In genomic region chr2:234795272-234795920, GRCh38 we compare ENCODE assay signal across 15 cellular contexts.
A peak's percentile ranks its signal among the peaks of the same experiment; 100 is the strongest.
DNase-seq lines count a peak whose midpoint lies in the region; ATAC-seq, FAIRE-seq and TF ChIP-seq lines count a peak whose summit lies in the region.
"Had no signal": no experiment of that assay in that cellular context is flagged by ENCODE, and none has a peak within 500 bp of the region (broad histone marks: within the 10 kb centered on the region; RNA-seq: fewer than 3 reads in every experiment).

No MANE protein-coding gene starts in this region.

- no peaks in the 10 kb centered on the region for H3K9me3 Mint-ChIP-seq in astrocyte (ENCODE audit: unreplicated experiment)
- H3K9me3 Mint-ChIP-seq: natural killer cell treated with Interleukin-12 subunit alpha and Interleukin-12 subunit beta and Interleukin-15 and Interleukin-18, amount 100 ng/mL, for 72 hours had no signal

- peaks cover 19% of the 10 kb centered on the region for H3K4me1 Mint-ChIP-seq in astrocyte (ENCODE audit: low read depth, unreplicated experiment)

- dilution Hi-C loops in IMR-90 (cut with HindIII; ENCODE audit: low sequenced_read_pairs, unreplicated experiment), result no loop called here

- H3K9ac ChIP-seq in IMR-90 (ENCODE audit: low read depth, low read length) (no peak overlapping the region; the same call in 1 of the 2 replicates), astrocyte (ENCODE audit: low read length) (no peak overlapping the region), HepG2 (ENCODE audit: insufficient read depth, low read depth, low read length) (no peak overlapping the region)

- peak overlapping the region; percentile 20; the same call in 1 of the 2 replicates for H2BK120ac ChIP-seq in IMR-90 (ENCODE audit: low read depth, low read length)

- no peak for TF ChIP-seq POLR2A in A549 (IDR thresholded peaks at IDR 0.05; ENCODE audit: low read length)
- TF ChIP-seq POLR2A in IMR-90 (IDR thresholded peaks at IDR 0.05; ENCODE audit: low read depth, low read length), result no peak
- no peak for TF ChIP-seq POLR2A in HepG2 (IDR thresholded peaks at IDR 0.05; ENCODE audit: insufficient read depth in 1 of 2, low read depth in 2 of 2, low read length in 2 of 2)

- H3K4me3 ChIP-seq in A549 (no peak overlapping the region), IMR-90 (ENCODE audit: insufficient read depth, low read depth, low read length) (no peak overlapping the region), astrocyte (ENCODE audit: insufficient read depth, low read depth, low read length) (no peak overlapping the region), HepG2 (replicated peaks in 1 of 3; ENCODE audit: insufficient read depth in 1 of 3, low read depth in 2 of 3, low read length in 3 of 3) (peak overlapping the region in 2 of 3 experiments; percentile 42 to 44; a peak in 2 of 6 replicates)
- H3K4me3 ChIP-seq: coronary artery, SJCRH30 had no signal

- TF ChIP-seq EP300 in A549 (IDR thresholded peaks at IDR 0.05) (no peak), HepG2 (IDR thresholded peaks at IDR 0.05; ENCODE audit: low read depth in 2 of 2, low read length in 2 of 2) (peak in 1 of 2 experiments; percentile 84; a peak in 2 of 4 replicates), HepG2 (CRISPR knock-in tag; IDR thresholded peaks at IDR 0.05; ENCODE audit: borderline replicate concordance) (no peak)

- H3K27ac Mint-ChIP-seq in astrocyte (ENCODE audit: unreplicated experiment), result peak overlapping the region; percentile 11
- H3K27ac Mint-ChIP-seq: natural killer cell treated with Interleukin-12 subunit alpha and Interleukin-12 subunit beta and Interleukin-15 and Interleukin-18, amount 100 ng/mL, for 72 hours had no signal

- no peaks in the 10 kb centered on the region for H3K9me1 ChIP-seq in IMR-90 (ENCODE audit: insufficient read depth, low read length)

- H3K56ac ChIP-seq in IMR-90 (ENCODE audit: extremely low read depth, insufficient read depth, low read length), result no peak overlapping the region

- H3K9me3 ChIP-seq in A549, result no peaks in the 10 kb centered on the region
- H3K9me3 ChIP-seq in IMR-90 (ENCODE audit: control insufficient read depth, insufficient read depth, low read length), result no peaks in the 10 kb centered on the region
- no peaks in the 10 kb centered on the region for H3K9me3 ChIP-seq in astrocyte (ENCODE audit: insufficient read depth, low read depth, low read length)
- no peaks in the 10 kb centered on the region for H3K9me3 ChIP-seq in HepG2 (ENCODE audit: low read length)
- H3K9me3 ChIP-seq: Caco-2, SJCRH30 had no signal

- H2BK5ac ChIP-seq in IMR-90 (ENCODE audit: low read depth, low read length, poor library complexity, severe bottlenecking), result no peak overlapping the region

- peak overlapping the region; percentile 52 for H3K4me2 ChIP-seq in A549
- H3K4me2 ChIP-seq in IMR-90 (ENCODE audit: low read depth, low read length), result 0 out of 2 replicates have a peak overlapping the region, but pooled peaks have one; percentile 23
- H3K4me2 ChIP-seq in astrocyte (ENCODE audit: low read length), result peak overlapping the region; percentile 35
- H3K4me2 ChIP-seq in HepG2 (ENCODE audit: low read depth, low read length), result peak overlapping the region; percentile 65

- peaks cover 7% of the 10 kb centered on the region for H3K27me3 Mint-ChIP-seq in astrocyte (ENCODE audit: low read depth, unreplicated experiment)

- H2AK5ac ChIP-seq in IMR-90 (ENCODE audit: low read depth, low read length), result peak overlapping the region; percentile 43; the same call in 1 of the 2 replicates

- peak overlapping the region; percentile 29; the same call in 1 of the 2 replicates for H3K14ac ChIP-seq in IMR-90 (replicated peaks; ENCODE audit: low read depth, low read length)

- no peaks in the 10 kb centered on the region for H3K79me2 ChIP-seq in astrocyte (ENCODE audit: insufficient read depth, low read length)
- no peaks in the 10 kb centered on the region for H3K79me2 ChIP-seq in HepG2 (ENCODE audit: insufficient read depth, low read length)

- H3K27me3 ChIP-seq in IMR-90 (ENCODE audit: control insufficient read depth, insufficient read depth, low read length), result no peaks in the 10 kb centered on the region
- no peaks in the 10 kb centered on the region for H3K27me3 ChIP-seq in astrocyte (ENCODE audit: insufficient read depth, low read length)
- no peaks in the 10 kb centered on the region for H3K27me3 ChIP-seq in HepG2 (ENCODE audit: control insufficient read depth in 1 of 2, insufficient read depth in 2 of 2, low read length in 2 of 2)

- no peak overlapping the region for H3K18ac ChIP-seq in IMR-90 (ENCODE audit: low read depth, low read length)

- intact Hi-C loops in IMR-90 (cut with micrococcal nuclease) (loop anchor here (2.0 kb wide), 1 partner anchor 21 kb away; no protein-coding TSS in a partner anchor), HepG2 (cut with micrococcal nuclease; ENCODE audit: unreplicated experiment) (loop anchor here (5.0 kb wide), 1 partner anchor 157 kb away; the partner anchor contains the start of gene SH3BP4)

- H3K23ac ChIP-seq in IMR-90 (ENCODE audit: low read depth, low read length), result no peak overlapping the region

- no peak overlapping the region for H2AK9ac ChIP-seq in IMR-90 (replicated peaks; ENCODE audit: low read depth, low read length, poor library complexity)

- H4K91ac ChIP-seq in IMR-90 (ENCODE audit: insufficient read depth, low read depth, low read length), result no peak overlapping the region; the same call in 1 of the 2 replicates

- CTCF ChIA-PET in A549 (lab: Yijun Ruan, JAX) (no interaction called here), IMR-90 (lab: Yijun Ruan, JAX) (interaction anchor here (0.7 kb wide), 1 partner anchor 1277 kb away, joined by 3 read pairs; no protein-coding TSS in a partner anchor), HepG2 (lab: Yijun Ruan, JAX; ENCODE audit: low intra/inter-chr PET ratio, low total read pairs) (no interaction called here)

- peak overlapping the region in 1 of 2 experiments; percentile 66; a peak in 1 of 4 replicates for H4K8ac ChIP-seq in IMR-90 (ENCODE audit: low read depth in 2 of 2, low read length in 2 of 2)

- H2AFZ ChIP-seq in IMR-90 (replicated peaks; ENCODE audit: low read length, poor library complexity) (peak overlapping the region; percentile 77), astrocyte (ENCODE audit: low read depth, low read length) (peak overlapping the region; percentile 29), HepG2 (ENCODE audit: low read length) (no peak overlapping the region)

- H3K36me3 Mint-ChIP-seq in astrocyte (ENCODE audit: low read depth, unreplicated experiment), result no peaks in the 10 kb centered on the region
- H3K36me3 Mint-ChIP-seq: natural killer cell treated with Interleukin-12 subunit alpha and Interleukin-12 subunit beta and Interleukin-15 and Interleukin-18, amount 100 ng/mL, for 72 hours had no signal

- in situ Hi-C loops in IMR-90 (cut with MboI; ENCODE audit: low sequenced_read_pairs) (no loop called here), HepG2 (cut with HindIII; ENCODE audit: extremely low pct_ligation_motif_present, low pct_unique_long_range_greater_than_20kb) (no loop called here)

- ATAC-seq in A549, result peak in 1 of 2 experiments; percentile 76; a peak in 4 of 6 replicates
- ATAC-seq in IMR-90 (ENCODE audit: low read depth), result peak; percentile 57
- peak; percentile 95 for ATAC-seq in HepG2
- no peak for ATAC-seq in HG03196 (IDR thresholded peaks at IDR 0.05; ENCODE audit: unreplicated experiment)
- ATAC-seq: natural killer cell treated with Interleukin-12 subunit alpha and Interleukin-12 subunit beta and Interleukin-15 and Interleukin-18, amount 100 ng/mL, for 72 hours had no signal

- peaks cover 17% of the 10 kb centered on the region for H3K4me1 ChIP-seq in A549
- peaks cover 6% of the 10 kb centered on the region for H3K4me1 ChIP-seq in IMR-90 (ENCODE audit: control insufficient read depth, insufficient read depth, low read length)
- peaks cover 29% of the 10 kb centered on the region for H3K4me1 ChIP-seq in astrocyte (ENCODE audit: insufficient read depth, low read length)
- peaks cover 51% of the 10 kb centered on the region for H3K4me1 ChIP-seq in HepG2 (ENCODE audit: insufficient read depth, low read length)
- H3K4me1 ChIP-seq: Caco-2, SJCRH30 had no signal

- H3K4ac ChIP-seq in IMR-90 (ENCODE audit: low read depth, low read length), result peak overlapping the region; percentile 41

- peak overlapping the region; percentile 29 to 37 for H3K27ac ChIP-seq in A549
- H3K27ac ChIP-seq in IMR-90 (ENCODE audit: insufficient read depth, low read length), result no peak overlapping the region
- H3K27ac ChIP-seq in astrocyte (ENCODE audit: low read depth, low read length), result no peak overlapping the region
- H3K27ac ChIP-seq in HepG2 (ENCODE audit: extremely low read length, insufficient read depth, low read length), result peak overlapping the region; percentile 48
- H3K27ac ChIP-seq: coronary artery, SJCRH30 had no signal

- no peak for TF ChIP-seq RAD21 in A549 (conservative IDR thresholded peaks at IDR 0.05 in 1 of 2, IDR thresholded peaks at IDR 0.05 in 1 of 2)
- TF ChIP-seq RAD21 in IMR-90 (IDR thresholded peaks at IDR 0.05; ENCODE audit: low read length), result no peak
- no peak for TF ChIP-seq RAD21 in HepG2 (CRISPR knock-in tag; IDR thresholded peaks at IDR 0.05)

- no peak overlapping the region for H3K4me3 Mint-ChIP-seq in astrocyte (ENCODE audit: unreplicated experiment)
- H3K4me3 Mint-ChIP-seq: natural killer cell treated with Interleukin-12 subunit alpha and Interleukin-12 subunit beta and Interleukin-15 and Interleukin-18, amount 100 ng/mL, for 72 hours had no signal

- H3K79me1 ChIP-seq in IMR-90 (ENCODE audit: low read depth in 1 of 2, low read length in 2 of 2), result no peaks in the 10 kb centered on the region

- DNase-seq in A549 (ENCODE audit: low read depth in 1 of 2, low spot score in 1 of 2), result peak in 1 of 2 experiments; percentile 13
- peak; percentile 26 for DNase-seq in IMR-90
- DNase-seq in astrocyte (ENCODE audit: low read depth), result peak; percentile 59
- peak; percentile 73 for DNase-seq in HepG2 (ENCODE audit: low spot score)
- DNase-seq in activated T-cell treated with anti-CD3 and anti-CD28 coated beads, Interleukin-2, amount 50 U/mL, for 1 hour, result no peak
- DNase-seq in HUDEP-2 (lab: John Stamatoyannopoulos, UW; ENCODE audit: unreplicated experiment in 76 of 76), result no peak
- no peak for DNase-seq in ureter (ENCODE audit: low spot score)
- DNase-seq: activated gamma-delta T cell treated with Interleukin-2 at 50 U/mL for 16 hours, Caco-2, HCEC 1CT, MM.1S, SJCRH30 had no signal

- POLR2A ChIA-PET in A549 (lab: Yijun Ruan, JAX), result no interaction called here
- POLR2A ChIA-PET in IMR-90 (lab: Charles Lee; ENCODE audit: unreplicated experiment), result no interaction called here
- POLR2A ChIA-PET in HepG2 (lab: Yijun Ruan, JAX), result interaction anchor here (1.0 to 1.1 kb wide), 3 partner anchors 25 to 106 kb away, joined by 3 to 5 read pairs (median 4); no protein-coding TSS in a partner anchor

- BruUV-seq in IMR-90 (replicated peaks; lab: Mats Ljungman, UMichigan) (no TSS peak), HepG2 (replicated peaks; lab: Mats Ljungman, UMichigan) (no TSS peak)

- FAIRE-seq in A549 (lab: Jason Lieb, UNC) (no peak), astrocyte (lab: Jason Lieb, UNC) (peak; percentile 9), HepG2 (lab: Jason Lieb, UNC) (peak; percentile 40)

- H2BK20ac ChIP-seq in IMR-90 (ENCODE audit: low read depth, low read length), result peak overlapping the region; percentile 27; the same call in 1 of the 2 replicates

- no peaks in the 10 kb centered on the region for H4K20me1 ChIP-seq in IMR-90 (ENCODE audit: insufficient read depth, low read length)
- no peaks in the 10 kb centered on the region for H4K20me1 ChIP-seq in astrocyte (ENCODE audit: insufficient read depth, low read length)
- no peaks in the 10 kb centered on the region for H4K20me1 ChIP-seq in HepG2 (ENCODE audit: insufficient read depth, low read length)

- TF ChIP-seq CTCF in A549 (IDR thresholded peaks at IDR 0.05), result no peak
- no peak for TF ChIP-seq CTCF in IMR-90 (conservative IDR thresholded peaks at IDR 0.05; ENCODE audit: low read depth, low read length)
- no peak for TF ChIP-seq CTCF in astrocyte (IDR thresholded peaks at IDR 0.05; ENCODE audit: insufficient read depth, low read depth, low read length)
- no peak for TF ChIP-seq CTCF in HepG2 (CRISPR knock-in tag; IDR thresholded peaks at IDR 0.05)

- no peak overlapping the region for H4K5ac ChIP-seq in IMR-90 (ENCODE audit: low read depth, low read length)

- H2BK15ac ChIP-seq in IMR-90 (ENCODE audit: low read depth, low read length), result peak overlapping the region; percentile 33; the same call in 1 of the 3 replicates

- WGBS in A549 (ENCODE audit: missing lambda C conversion rate), result 28% methylated on average over 6 of the region's 6 CpGs
- no CpG with 5 or more reads among the region's 6 CpGs for WGBS in IMR-90 (ENCODE audit: extremely low coverage in 2 of 2, insufficient read length in 1 of 2), 2 experiments
- WGBS in HepG2 (ENCODE audit: low lambda C conversion rate), result 7% methylated on average over 6 of the region's 6 CpGs

- H3K36me3 ChIP-seq in IMR-90 (ENCODE audit: control insufficient read depth, insufficient read depth, low read length) (no peaks in the 10 kb centered on the region), astrocyte (ENCODE audit: insufficient read depth, low read length) (no peaks in the 10 kb centered on the region), HepG2 (replicated peaks in 1 of 2; ENCODE audit: control insufficient read depth in 1 of 2, insufficient read depth in 2 of 2, low read length in 2 of 2) (no peaks in the 10 kb centered on the region)
- H3K36me3 ChIP-seq: SJCRH30 had no signal

Comparison
In these comparisons a context has a peak if more than half of its experiments do, and no peak if none do; other contexts are left out.
1. DNase-seq: peak in IMR-90 (single experiment), astrocyte (single experiment) and HepG2 (single experiment); none in activated T-cell treated with anti-CD3 and anti-CD28 coated beads, Interleukin-2, amount 50 U/mL, for 1 hour (single experiment), HUDEP-2 (0 of 76) and ureter (single experiment).
2. H3K27ac ChIP-seq: peak in A549 (2 of 2) and HepG2 (single experiment); none in IMR-90 (single experiment) and astrocyte (single experiment).
3. H3K4me3 ChIP-seq: peak in HepG2 (2 of 3); none in A549 (single experiment), IMR-90 (single experiment) and astrocyte (single experiment).
4. Of the 38 proteins assayed by ChIP-seq in both HepG2 and A549: peak only in HepG2: CHD4, HDAC2, HMGXB4, MAX and SMC3; only in A549: none; in both: none; in neither: 32; mixed calls (peak in some experiments, not most) for 1.
5. Peak in every context shown above with its lines, with median percentiles within 50 percentile points of each other: H3K4me2 ChIP-seq.